ENCODE assay signal across 34 cellular contexts in the genomic region with DNA sequence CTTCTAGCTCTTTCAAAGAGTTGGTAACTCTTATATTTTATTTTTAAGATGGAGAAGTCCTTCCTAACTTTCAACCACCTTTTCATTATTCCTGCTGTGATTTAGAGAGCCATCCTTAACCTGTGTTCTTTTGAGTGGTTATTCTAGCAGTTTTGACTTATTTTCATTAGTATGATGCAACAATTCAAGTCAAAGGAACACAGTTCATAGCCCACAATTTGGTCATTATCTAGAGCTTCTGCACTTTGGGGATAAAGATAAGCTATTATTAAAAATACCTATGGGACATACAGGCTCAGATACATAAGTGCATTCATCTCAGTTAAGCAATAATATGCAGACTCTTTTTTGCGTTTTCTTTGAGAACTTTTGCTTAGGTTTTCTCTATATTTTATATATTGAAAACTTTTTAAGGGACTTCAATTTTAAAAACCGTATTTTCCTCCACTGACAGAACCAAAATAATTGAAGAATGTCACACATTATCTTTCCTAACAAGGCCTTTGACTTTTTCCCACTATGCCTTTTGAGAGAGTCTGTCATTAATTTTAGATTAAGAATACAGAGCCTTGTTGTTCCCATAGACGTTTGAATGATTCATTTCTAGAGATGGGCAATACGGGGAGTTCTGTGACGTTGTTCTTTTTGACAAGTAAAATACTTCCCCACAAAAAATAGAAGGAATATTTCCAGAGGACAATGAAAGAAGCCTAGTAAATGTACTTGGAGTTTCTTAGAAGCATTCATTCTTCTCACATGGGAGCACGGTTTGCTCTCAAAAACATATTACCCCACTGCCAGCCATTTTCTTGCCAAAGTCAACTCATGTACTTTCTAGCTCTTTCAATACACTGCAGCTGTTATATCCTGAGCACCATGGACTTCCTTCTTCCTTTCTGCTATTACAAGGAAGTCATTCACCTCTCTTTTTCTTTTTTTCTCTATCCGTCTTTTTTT. TPM values are rescaled to one million over a fixed set of nuclear protein-coding genes. Genes with fewer than 3 reads are reported as not detected.
DNase-seq lines count a peak whose midpoint lies in the region; ATAC-seq, FAIRE-seq and TF ChIP-seq lines count a peak whose summit lies in the region.
"Had no signal": no experiment of that assay in that cellular context is flagged by ENCODE, and none has a peak within 500 bp of the region (broad histone marks: within the 10 kb centered on the region; RNA-seq: fewer than 3 reads in every experiment).

No MANE protein-coding gene starts in this region.

- H2AFZ ChIP-seq in endothelial cell of umbilical vein (ENCODE audit: low read depth, low read length) (peak overlapping the region; percentile 49), smooth muscle cell (ENCODE audit: low read depth) (peak overlapping the region; percentile 15), neural progenitor cell (replicated peaks) (no peak overlapping the region)

- H3K9me3 Mint-ChIP-seq in neural progenitor cell = peaks cover 2% of the 10 kb centered on the region
- H3K9me3 Mint-ChIP-seq: T-helper 2 cell treated with Interferon-gamma antibody and Interleukin-4, amounts not matched to agents 5 μg/mL and 100 μg/mL, for 36 hours had no signal

- TF ChIP-seq POLR2A in endothelial cell of umbilical vein (IDR thresholded peaks at IDR 0.05; ENCODE audit: low read depth, low read length) = no peak

- no peak overlapping the region for H3K4me3 Mint-ChIP-seq in neural progenitor cell
- H3K4me3 Mint-ChIP-seq: activated CD8-positive, alpha-beta T cell treated with anti-CD3 and anti-CD28 coated beads, Interleukin-2, amount 10 ng/mL, durations not matched to agents 7 days and 5 days; activated naive CD8-positive, alpha-beta T cell treated with anti-CD3 and anti-CD28 coated beads for 36 hours; T-helper 2 cell treated with Interferon-gamma antibody and Interleukin-4, amounts not matched to agents 5 μg/mL and 100 μg/mL, for 36 hours had no signal

- WGBS in smooth muscle cell (ENCODE audit: low lambda C conversion rate) = 88% methylated on average over 7 of the region's 7 CpGs

- peaks cover 19% of the 10 kb centered on the region for H3K4me1 ChIP-seq in endothelial cell of umbilical vein (ENCODE audit: control insufficient read depth, extremely low read depth, insufficient read depth, low read length)
- H3K4me1 ChIP-seq in smooth muscle cell (ENCODE audit: low read depth) = peaks cover 8% of the 10 kb centered on the region
- no peaks in the 10 kb centered on the region for H3K4me1 ChIP-seq in neural progenitor cell
- H3K4me1 ChIP-seq: BE2C, stomach had no signal

- no peaks in the 10 kb centered on the region for H3K36me3 ChIP-seq in endothelial cell of umbilical vein (ENCODE audit: control insufficient read depth in 2 of 2, extremely low read depth in 1 of 2, insufficient read depth in 2 of 2, low read length in 2 of 2)
- H3K36me3 ChIP-seq in smooth muscle cell (ENCODE audit: low read depth) = no peaks in the 10 kb centered on the region
- no peaks in the 10 kb centered on the region for H3K36me3 ChIP-seq in neural progenitor cell
- H3K36me3 ChIP-seq: BE2C, neutrophil, stomach, upper lobe of left lung had no signal

- intact Hi-C loops in endothelial cell of umbilical vein (cut with micrococcal nuclease) (loop anchor here (10.0 kb wide), 1 partner anchor 879 kb away; no protein-coding TSS in a partner anchor), left cardiac atrium (cut with DNase I) (no loop called here)

- H3K4me3 ChIP-seq in endothelial cell of umbilical vein (replicated peaks in 1 of 3; ENCODE audit: insufficient read depth in 1 of 3, low read depth in 1 of 3, low read length in 3 of 3) (no peak overlapping the region), smooth muscle cell (no peak overlapping the region), neural progenitor cell (no peak overlapping the region)
- H3K4me3 ChIP-seq: skin epidermis, stomach, upper lobe of left lung had no signal

- H3F3A ChIP-seq in smooth muscle cell (ENCODE audit: low read depth) = no peaks in the 10 kb centered on the region
- H3F3A ChIP-seq in neural progenitor cell (ENCODE audit: low read depth) = no peaks in the 10 kb centered on the region

- no peaks in the 10 kb centered on the region for H3K27me3 Mint-ChIP-seq in neural progenitor cell (ENCODE audit: insufficient read depth, low read depth)

- ATAC-seq in left cardiac atrium = peak; percentile 76 to 89
- ATAC-seq: activated CD8-positive, alpha-beta T cell treated with anti-CD3 and anti-CD28 coated beads, Interleukin-2, amount 10 ng/mL, durations not matched to agents 7 days and 5 days had no signal

- H3K4me2 ChIP-seq in endothelial cell of umbilical vein (ENCODE audit: insufficient read depth, low read length) (no peak overlapping the region), smooth muscle cell (no peak overlapping the region), neural progenitor cell (no peak overlapping the region)

- H3K27ac Mint-ChIP-seq in neural progenitor cell = no peak overlapping the region
- H3K27ac Mint-ChIP-seq: activated CD8-positive, alpha-beta T cell treated with anti-CD3 and anti-CD28 coated beads, Interleukin-2, amount 10 ng/mL, durations not matched to agents 7 days and 5 days; activated naive CD8-positive, alpha-beta T cell treated with anti-CD3 and anti-CD28 coated beads for 36 hours; T-helper 2 cell treated with Interferon-gamma antibody and Interleukin-4, amounts not matched to agents 5 μg/mL and 100 μg/mL, for 36 hours had no signal

- dilution Hi-C loops in endothelial cell of umbilical vein (cut with MboI; ENCODE audit: extremely low pct_ligation_motif_present, low sequenced_read_pairs) = no loop called here

- H3K27ac ChIP-seq in endothelial cell of umbilical vein (ENCODE audit: insufficient read depth, low read depth, low read length) (no peak overlapping the region), smooth muscle cell (ENCODE audit: low read depth) (no peak overlapping the region), neural progenitor cell (no peak overlapping the region)
- H3K27ac ChIP-seq: neutrophil, stomach, upper lobe of left lung had no signal

- H3K9me1 ChIP-seq in endothelial cell of umbilical vein (replicated peaks; ENCODE audit: control insufficient read depth, extremely low read depth, insufficient read depth, low read length) = no peaks in the 10 kb centered on the region

- POLR2A ChIA-PET in endothelial cell of umbilical vein (lab: Charles Lee) = no interaction called here
- POLR2A ChIA-PET in HEK293T (lab: Yijun Ruan, JAX) = no interaction called here

- FAIRE-seq in endothelial cell of umbilical vein (lab: Jason Lieb, UNC) = no peak
- FAIRE-seq: endometrium, H54 had no signal

- H3K27me3 ChIP-seq in endothelial cell of umbilical vein (ENCODE audit: control insufficient read depth in 2 of 2, insufficient read depth in 2 of 2, low read length in 2 of 2) = peaks cover 0 to 4% of the 10 kb centered on the region in 2 experiments
- no peaks in the 10 kb centered on the region for H3K27me3 ChIP-seq in smooth muscle cell (ENCODE audit: low read depth)
- no peaks in the 10 kb centered on the region for H3K27me3 ChIP-seq in neural progenitor cell
- H3K27me3 ChIP-seq: neutrophil, stomach, upper lobe of left lung had no signal

- TF ChIP-seq CTCF in endothelial cell of umbilical vein (IDR thresholded peaks at IDR 0.05; ENCODE audit: extremely low read depth in 1 of 2, insufficient read depth in 1 of 2, low read depth in 1 of 2, low read length in 2 of 2) = no peak
- no peak for TF ChIP-seq CTCF in smooth muscle cell (IDR thresholded peaks at IDR 0.05; ENCODE audit: borderline replicate concordance, insufficient read depth, poor library complexity, severe bottlenecking)
- TF ChIP-seq CTCF in neural progenitor cell (IDR thresholded peaks at IDR 0.05) = no peak

- no TSS peak for BruUV-seq in endothelial cell of umbilical vein (replicated peaks; lab: Mats Ljungman, UMichigan)

- DNase-seq in MV-4-11 (lab: John Stamatoyannopoulos, UW) (peak; percentile 24), endothelial cell of umbilical vein (ENCODE audit: low read depth, low spot score) (peak; percentile 70), left cardiac atrium (no peak), smooth muscle cell (lab: John Stamatoyannopoulos, UW; ENCODE audit: unreplicated experiment) (no peak), neural progenitor cell (ENCODE audit: low spot score) (no peak), HPDE6-E6E7 (ENCODE audit: extremely low spot score) (no peak), T-helper 1 cell (no peak), HEK293T (ENCODE audit: extremely low spot score) (no peak)
- DNase-seq: activated CD8-positive, alpha-beta T cell treated with anti-CD3 and anti-CD28 coated beads, Interleukin-2, amount 10 ng/mL, durations not matched to agents 7 days and 5 days; activated effector memory CD4-positive, alpha-beta T cell treated with Interleukin-2 at 50 U/mL for 16 hours; activated naive CD8-positive, alpha-beta T cell treated with anti-CD3 and anti-CD28 coated beads for 36 hours; activated T-cell treated with anti-CD3 and anti-CD28 coated beads for 4 hours; BE2C; central memory CD4-positive, alpha-beta T cell; COR-L47; dermis blood vessel endothelial cell; DMS79; GDM1; KBM-7; mesenchymal stem cell; MM.1S; NCI-H1417 treated with DMSO at 0.1 percent for 48 hours; NCI-H2081; NCI-H446; RPMI8226; stimulated activated CD4-positive, alpha-beta T cell treated with anti-CD3 and anti-CD28 coated beads, Interleukin-1b, Interleukin-23, amount 100 ng/mL, for 48 hours; stimulated activated CD8-positive, alpha-beta memory T cell treated with anti-CD3 and anti-CD28 coated beads, Interleukin-4, amount 100 ng/mL, for 48 hours; stomach had no signal

- peaks cover 1% of the 10 kb centered on the region for H3K36me3 Mint-ChIP-seq in neural progenitor cell
- H3K36me3 Mint-ChIP-seq: activated naive CD8-positive, alpha-beta T cell treated with anti-CD3 and anti-CD28 coated beads for 36 hours had no signal

- H3K79me2 ChIP-seq in endothelial cell of umbilical vein (ENCODE audit: control insufficient read depth, insufficient read depth, low read length) = no peaks in the 10 kb centered on the region
- no peaks in the 10 kb centered on the region for H3K79me2 ChIP-seq in smooth muscle cell (ENCODE audit: low read depth)
- H3K79me2 ChIP-seq in neural progenitor cell (ENCODE audit: low read depth) = no peaks in the 10 kb centered on the region

- no peaks in the 10 kb centered on the region for H3K4me1 Mint-ChIP-seq in neural progenitor cell
- H3K4me1 Mint-ChIP-seq: activated naive CD8-positive, alpha-beta T cell treated with anti-CD3 and anti-CD28 coated beads for 36 hours had no signal

- H4K20me1 ChIP-seq in endothelial cell of umbilical vein (replicated peaks; ENCODE audit: control insufficient read depth, extremely low read depth, insufficient read depth, low read length) = no peaks in the 10 kb centered on the region
- H4K20me1 ChIP-seq in smooth muscle cell (ENCODE audit: low read depth) = no peaks in the 10 kb centered on the region
- H4K20me1 ChIP-seq in neural progenitor cell (ENCODE audit: low read depth) = no peaks in the 10 kb centered on the region

- no peak overlapping the region for H3K9ac ChIP-seq in endothelial cell of umbilical vein (replicated peaks; ENCODE audit: extremely low read depth, insufficient read depth, low read length)
- H3K9ac ChIP-seq in smooth muscle cell (ENCODE audit: low read depth) = no peak overlapping the region
- no peak overlapping the region for H3K9ac ChIP-seq in neural progenitor cell

- H3K9me3 ChIP-seq in endothelial cell of umbilical vein (replicated peaks; ENCODE audit: control insufficient read depth, insufficient read depth, low read length) = no peaks in the 10 kb centered on the region
- H3K9me3 ChIP-seq in smooth muscle cell (replicated peaks; ENCODE audit: low read depth) = no peaks in the 10 kb centered on the region
- H3K9me3 ChIP-seq in neural progenitor cell (ENCODE audit: low read depth) = no peaks in the 10 kb centered on the region
- H3K9me3 ChIP-seq: BE2C, neutrophil, stomach, upper lobe of left lung had no signal

- CTCF ChIA-PET in endothelial cell of umbilical vein (lab: Charles Lee) = interaction anchor here (0.8 to 3.8 kb wide), 6 partner anchors 8 to 150 kb away, joined by 5 to 20 read pairs (median 8); no protein-coding TSS in a partner anchor
- CTCF ChIA-PET in HEK293T (lab: Yijun Ruan, JAX) = no interaction called here

RNA-seq across cellular contexts. Expression of a gene that starts 42.9 kb away (rescaled TPM):
- total RNA-seq in endothelial cell of umbilical vein = 39.6 and 42.1 TPM in 2 replicates
- 14.3 and 16.0 TPM in 2 replicates for polyA plus RNA-seq in endothelial cell of umbilical vein
- 6.0 and 9.7 TPM in 2 replicates for polyA plus RNA-seq in endothelial cell of umbilical vein (2011; cell fraction: cytosol; rRNA removed)
- 30.4 and 31.8 TPM in 2 replicates for polyA plus RNA-seq in endothelial cell of umbilical vein (2011; cell fraction: nucleus; rRNA removed)
- polyA plus RNA-seq in endothelial cell of umbilical vein (2012) = 3.1 and 8.9 TPM in 2 replicates
- 60.3 and 65.5 TPM in 2 replicates for polyA minus RNA-seq in endothelial cell of umbilical vein
- polyA minus RNA-seq in endothelial cell of umbilical vein (2011; cell fraction: cytosol; rRNA and poly(A)+ RNA removed) = not detected
- 31.3 and 73.1 TPM in 2 replicates for polyA minus RNA-seq in endothelial cell of umbilical vein (2011; cell fraction: nucleus; rRNA and poly(A)+ RNA removed)
- 10 to 100 TPM; 39.9 to 53.7 TPM for total RNA-seq in left cardiac atrium
- total RNA-seq in smooth muscle cell = 0.31 and 0.49 TPM in 2 replicates
- 0.10 and 0.48 TPM in 2 replicates for polyA plus RNA-seq in smooth muscle cell
- not detected in 2 replicates for total RNA-seq in neural progenitor cell (ENCODE audit: low replicate concordance)

Comparison
In these comparisons a context has a peak if more than half of its experiments do, and no peak if none do; other contexts are left out.
1. DNase-seq: peak in MV-4-11 (single experiment) and endothelial cell of umbilical vein (single experiment); none in left cardiac atrium (single experiment), smooth muscle cell (single experiment), neural progenitor cell (single experiment), HPDE6-E6E7 (single experiment), T-helper 1 cell (0 of 5) and HEK293T (single experiment).
2. RNA of a gene that starts 42.9 kb away (total RNA-seq): 39.9 to 53.7 TPM in left cardiac atrium and 39.6 to 42.1 TPM in endothelial cell of umbilical vein; 0.31 to 0.49 TPM in smooth muscle cell and not detected in neural progenitor cell; every median in the first group is over 10 times any median in the second.